32 cellular contexts compared by ENCODE assay signal in the genomic region with DNA sequence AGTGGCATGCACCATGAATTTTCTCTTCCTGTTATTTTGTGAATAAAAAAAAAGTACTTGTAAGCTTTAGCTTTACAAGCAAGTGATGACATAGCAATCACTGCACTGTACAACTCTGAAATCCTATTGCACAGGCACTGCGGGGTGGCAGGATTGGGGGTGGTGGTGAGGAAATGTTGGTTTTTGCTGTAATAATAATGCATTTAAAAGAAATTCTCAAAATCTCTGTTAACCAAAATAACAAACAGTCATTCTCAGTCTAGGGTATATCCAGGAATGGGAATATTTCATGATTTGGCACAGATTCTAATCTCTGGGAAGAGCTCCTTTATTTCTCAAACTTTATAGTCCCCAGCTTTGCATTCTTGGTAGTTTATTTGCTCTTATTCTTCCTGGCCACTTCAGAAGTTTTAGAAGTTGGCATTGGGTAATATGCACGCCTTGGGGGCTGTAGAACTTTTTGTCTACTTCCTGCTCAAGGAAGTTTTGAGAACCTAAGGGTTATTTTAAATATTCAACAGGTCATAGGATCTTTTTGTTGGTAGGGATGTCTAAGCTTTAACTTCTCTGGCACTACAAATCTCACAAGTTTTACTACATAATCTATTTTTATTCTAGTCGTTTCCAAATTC.
"Had no signal": no experiment of that assay in that cellular context is flagged by ENCODE, and none has a peak within 500 bp of the region (broad histone marks: within the 10 kb centered on the region; RNA-seq: fewer than 3 reads in every experiment).

No MANE protein-coding gene starts in this region.

- H2AFZ ChIP-seq: hepatocyte, parathyroid adenoma had no signal

- H3K9me3 Mint-ChIP-seq: activated CD4-positive, alpha-beta memory T cell treated with anti-CD3 and anti-CD28 coated beads for 36 hours; activated T-cell treated with anti-CD3 and anti-CD28 coated beads, Interleukin-2, amount 50 U/mL, for 24 hours; activated T-helper 17 cell treated with anti-CD3 and anti-CD28 coated beads, Interleukin-2, amount 50 U/mL, for 72 hours; nephron progenitor cell had no signal

- ATAC-seq: activated T-helper 17 cell treated with anti-CD3 and anti-CD28 coated beads, Interleukin-2, amount 50 U/mL, for 72 hours; body of pancreas; gastroesophageal sphincter; left ventricle myocardium superior; psoas muscle; stimulated activated naive B cell treated with anti-CD40 and anti-IgM and Interleukin-4, amounts not matched to agents 10 μg/mL and 1 μg/mL and 100 μg/mL, for 72 hours had no signal

- H3K4me1 Mint-ChIP-seq: activated CD4-positive, alpha-beta T cell treated with anti-CD3 and anti-CD28 coated beads, Interleukin-2, amount 10 ng/mL, durations not matched to agents 24 days and 14 days; activated T-helper 17 cell treated with anti-CD3 and anti-CD28 coated beads, Interleukin-2, amount 50 U/mL, for 72 hours; mesothelial cell of epicardium; naive B cell; nephron progenitor cell had no signal

- H3K27ac ChIP-seq: body of pancreas, cardiac muscle cell, coronary artery, dorsolateral prefrontal cortex, gastroesophageal sphincter, hepatocyte, parathyroid adenoma, psoas muscle, right atrium auricular region, stomach, thyroid gland, upper lobe of left lung had no signal

- H3K4me1 ChIP-seq: body of pancreas, gastroesophageal sphincter, parathyroid adenoma, psoas muscle, right atrium auricular region, stomach, thyroid gland, upper lobe of left lung had no signal

- H3K79me2 ChIP-seq: hepatocyte, parathyroid adenoma had no signal

- H3K27me3 ChIP-seq: body of pancreas, cardiac muscle cell, dorsolateral prefrontal cortex, gastroesophageal sphincter, hepatocyte, right atrium auricular region, stomach, thyroid gland, upper lobe of left lung had no signal

- H3K9me3 ChIP-seq: body of pancreas, gastroesophageal sphincter, psoas muscle, right atrium auricular region, stomach, thyroid gland, upper lobe of left lung had no signal

- H3K27ac Mint-ChIP-seq: activated CD4-positive, alpha-beta memory T cell treated with anti-CD3 and anti-CD28 coated beads for 36 hours; activated CD4-positive, alpha-beta T cell treated with anti-CD3 and anti-CD28 coated beads, Interleukin-2, amount 10 ng/mL, durations not matched to agents 24 days and 14 days; activated T-cell treated with anti-CD3 and anti-CD28 coated beads, Interleukin-2, amount 50 U/mL, for 24 hours; activated T-helper 17 cell treated with anti-CD3 and anti-CD28 coated beads, Interleukin-2, amount 50 U/mL, for 72 hours; mesothelial cell of epicardium; naive B cell; nephron progenitor cell; stimulated activated naive B cell treated with anti-CD40 and anti-IgM and Interleukin-4, amounts not matched to agents 10 μg/mL and 1 μg/mL and 100 μg/mL, for 72 hours had no signal

- H3K4me3 Mint-ChIP-seq: activated CD4-positive, alpha-beta memory T cell treated with anti-CD3 and anti-CD28 coated beads for 36 hours; activated CD4-positive, alpha-beta T cell treated with anti-CD3 and anti-CD28 coated beads, Interleukin-2, amount 10 ng/mL, durations not matched to agents 24 days and 14 days; activated T-cell treated with anti-CD3 and anti-CD28 coated beads, Interleukin-2, amount 50 U/mL, for 24 hours; activated T-helper 17 cell treated with anti-CD3 and anti-CD28 coated beads, Interleukin-2, amount 50 U/mL, for 72 hours; mesothelial cell of epicardium; naive B cell; nephron progenitor cell; stimulated activated naive B cell treated with anti-CD40 and anti-IgM and Interleukin-4, amounts not matched to agents 10 μg/mL and 1 μg/mL and 100 μg/mL, for 72 hours had no signal

- H3K4me3 ChIP-seq: body of pancreas, cardiac muscle cell, coronary artery, dorsolateral prefrontal cortex, gastroesophageal sphincter, hepatocyte, psoas muscle, right atrium auricular region, stomach, thyroid gland, upper lobe of left lung had no signal

- DNase-seq: activated CD4-positive, alpha-beta memory T cell treated with anti-CD3 and anti-CD28 coated beads for 36 hours; activated CD4-positive, alpha-beta T cell treated with anti-CD3 and anti-CD28 coated beads, Interleukin-2, amount 10 ng/mL, durations not matched to agents 24 days and 14 days; activated CD4-positive, CD25-positive, alpha-beta regulatory T cell treated with anti-CD3 and anti-CD28 coated beads, Interleukin-2, amount 50 U/mL, for 72 hours; activated CD8-positive, alpha-beta memory T cell treated with anti-CD3 and anti-CD28 coated beads, Interleukin-2, amount 50 U/mL, for 48 hours; activated gamma-delta T cell treated with Interleukin-2 at 50 U/mL for 16 hours; activated naive CD4-positive, alpha-beta T cell treated with anti-CD3 and anti-CD28 coated beads, Interleukin-2, amount 50 U/mL, for 16 hours; activated T-cell treated with anti-CD3 and anti-CD28 coated beads, Interleukin-2, amount 50 U/mL, for 24 hours; anterior cingulate cortex; body of pancreas; cerebellar nuclear complex; dorsolateral prefrontal cortex; effector memory CD4-positive, alpha-beta T cell; islet precursor cell; left ventricle myocardium superior; naive B cell; nephron progenitor cell; psoas muscle; stimulated activated CD4-positive, alpha-beta T cell treated with anti-CD3 and anti-CD28 coated beads, Interleukin-15, amount 100 ng/mL, for 24 hours; stimulated activated CD4-positive, alpha-beta T cell treated with anti-CD3 and anti-CD28 coated beads, Interleukin-2, amount 100 ng/mL, for 24 hours; stimulated activated naive B cell treated with anti-CD40 and anti-IgM and Interleukin-4, amounts not matched to agents 10 μg/mL and 1 μg/mL and 100 μg/mL, for 72 hours; stomach; T-helper 2 cell; thyroid gland had no signal

- H3K4me2 ChIP-seq: hepatocyte had no signal

- H3K36me3 ChIP-seq: cardiac muscle cell, gastroesophageal sphincter, right atrium auricular region, stomach, thyroid gland, upper lobe of left lung had no signal

- H3K27me3 Mint-ChIP-seq: activated CD4-positive, alpha-beta T cell treated with anti-CD3 and anti-CD28 coated beads, Interleukin-2, amount 10 ng/mL, durations not matched to agents 24 days and 14 days had no signal

- H3K36me3 Mint-ChIP-seq: activated CD4-positive, alpha-beta memory T cell treated with anti-CD3 and anti-CD28 coated beads for 36 hours; mesothelial cell of epicardium; naive B cell; stimulated activated naive B cell treated with anti-CD40 and anti-IgM and Interleukin-4, amounts not matched to agents 10 μg/mL and 1 μg/mL and 100 μg/mL, for 72 hours had no signal
